ENCODE assay signal across 27 cellular contexts in the genomic region with DNA sequence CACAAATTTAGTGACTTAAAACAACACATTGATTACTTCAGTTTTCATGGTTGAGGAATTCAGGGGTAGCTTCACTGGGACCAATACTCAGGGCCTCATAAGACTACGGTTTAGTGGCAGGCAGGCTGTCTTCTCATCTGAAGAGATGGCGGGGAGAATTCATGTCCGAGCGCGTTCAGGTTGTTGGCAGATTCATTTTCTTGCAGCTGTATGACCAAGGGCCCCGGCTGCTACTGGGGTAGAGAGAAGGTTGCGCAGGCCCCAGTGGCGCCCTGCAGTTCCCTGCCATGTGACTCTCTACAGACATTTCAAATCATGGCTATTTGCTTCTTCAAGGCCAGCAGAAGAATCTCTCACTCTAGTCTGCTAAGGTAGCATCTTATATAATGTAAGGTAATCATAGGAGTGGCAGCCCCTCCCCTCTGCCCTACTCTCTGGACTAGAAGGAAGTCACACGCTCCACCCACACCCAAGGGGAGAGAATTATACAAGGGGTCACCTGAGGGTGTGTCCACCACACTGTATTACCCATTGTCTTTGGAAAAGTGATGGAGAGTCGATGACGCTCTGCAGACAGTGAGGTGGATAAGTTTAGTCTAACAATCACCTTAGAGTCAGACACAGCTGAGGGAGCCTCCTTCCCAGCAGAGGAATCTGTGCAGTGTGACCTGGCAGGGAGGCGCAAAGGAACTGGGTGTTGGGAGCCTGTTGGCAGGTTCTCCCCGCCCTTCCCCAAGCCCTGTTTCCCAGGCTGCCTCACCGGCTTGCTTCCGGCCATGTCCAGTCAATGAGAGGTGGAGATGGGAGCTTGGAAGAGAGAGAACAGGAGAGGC. TPM values are rescaled to one million over a fixed set of nuclear protein-coding genes. Genes with fewer than 3 reads are reported as not detected.
A peak's percentile ranks its signal among the peaks of the same experiment; 100 is the strongest.
DNase-seq lines count a peak whose midpoint lies in the region; ATAC-seq, FAIRE-seq and TF ChIP-seq lines count a peak whose summit lies in the region.
"Had no signal": no experiment of that assay in that cellular context is flagged by ENCODE, and none has a peak within 500 bp of the region (broad histone marks: within the 10 kb centered on the region; RNA-seq: fewer than 3 reads in every experiment).

No MANE protein-coding gene starts in this region.

- H3K27ac ChIP-seq in mammary epithelial cell (ENCODE audit: insufficient read depth, low read depth, low read length) (no peak overlapping the region), H1 (ENCODE audit: low read depth, low read length) (no peak overlapping the region), layer of hippocampus (ENCODE audit: low read depth, low read length) (peak overlapping the region; percentile 22), substantia nigra (ENCODE audit: low read depth, low read length, poor library complexity, severe bottlenecking) (peak overlapping the region; percentile 35)
- H3K27ac ChIP-seq: breast epithelium, psoas muscle, SJSA1, thyroid gland had no signal

- H3K36me3 ChIP-seq in mammary epithelial cell (ENCODE audit: insufficient read depth, low read length) (no peaks in the 10 kb centered on the region), H1 (ENCODE audit: control insufficient read depth in 2 of 4, insufficient read depth in 4 of 4, low read length in 3 of 4) (no peaks in the 10 kb centered on the region)
- H3K36me3 ChIP-seq: breast epithelium, SJSA1, thyroid gland had no signal

- H4K20me1 ChIP-seq in mammary epithelial cell (ENCODE audit: insufficient read depth, low read length) (no peaks in the 10 kb centered on the region), H1 (replicated peaks in 1 of 2; ENCODE audit: control insufficient read depth in 1 of 2, insufficient read depth in 2 of 2, low read length in 2 of 2) (no peaks in the 10 kb centered on the region)

- H4K8ac ChIP-seq in H1 (ENCODE audit: extremely low read depth, insufficient read depth, low read length) = no peak overlapping the region; the same call in 1 of the 2 replicates

- no peaks in the 10 kb centered on the region for H3K23me2 ChIP-seq in H1 (ENCODE audit: low read depth, low read length)

- DNase-seq in mammary epithelial cell = no peak
- no peak for DNase-seq in MCF 10A (ENCODE audit: unreplicated experiment)
- no peak for DNase-seq in H1 (ENCODE audit: low read depth in 1 of 2, low spot score in 2 of 2)
- no peak for DNase-seq in substantia nigra (lab: John Stamatoyannopoulos, UW)
- DNase-seq in activated T-cell treated with anti-CD3 and anti-CD28 coated beads, Interleukin-2, amount 50 U/mL, for 4 hours = no peak
- DNase-seq in HCEC 1CT = no peak
- no peak for DNase-seq in foreskin fibroblast
- DNase-seq: activated CD4-positive, alpha-beta T cell treated with anti-CD3 and anti-CD28 coated beads, Interleukin-2, amount 50 U/mL, for 4 hours; CD8-positive, alpha-beta memory T cell; glutamatergic neuron; H7; NCI-H1092 treated with DMSO at 0.1 percent for 48 hours; NCI-H187; NCI-H748 treated with DMSO at 0.1 percent for 48 hours; nucleus accumbens; psoas muscle; stimulated activated naive CD4-positive, alpha-beta T cell treated with Interleukin-2 at 50 U/mL for 16 hours; thyroid gland had no signal

- H4K91ac ChIP-seq in H1 (replicated peaks; ENCODE audit: insufficient read length, low read length) = no peak overlapping the region

- peaks cover 4% of the 10 kb centered on the region for H3K4me1 Mint-ChIP-seq in MCF 10A (ENCODE audit: insufficient read depth, unreplicated experiment)
- H3K4me1 Mint-ChIP-seq in activated T-cell treated with anti-CD3 and anti-CD28 coated beads, Interleukin-2, amount 50 U/mL, for 4 hours (ENCODE audit: low read depth) = peaks cover 2% of the 10 kb centered on the region

- H3K56ac ChIP-seq in H1 (replicated peaks; ENCODE audit: insufficient read length, low read depth, low read length) = no peak overlapping the region

- peak overlapping the region; percentile 48; the same call in 1 of the 2 replicates for H3K18ac ChIP-seq in H1 (ENCODE audit: extremely low read depth, low read length)

- no peak overlapping the region for H2BK12ac ChIP-seq in H1 (ENCODE audit: low read depth, low read length)

- H3K4me3 Mint-ChIP-seq in MCF 10A (ENCODE audit: unreplicated experiment) = no peak overlapping the region
- no peak overlapping the region for H3K4me3 Mint-ChIP-seq in activated T-cell treated with anti-CD3 and anti-CD28 coated beads, Interleukin-2, amount 50 U/mL, for 4 hours
- H3K4me3 Mint-ChIP-seq: B cell; CD8-positive, alpha-beta memory T cell had no signal

- H2BK15ac ChIP-seq in H1 (ENCODE audit: low read length) = no peak overlapping the region

- FAIRE-seq in H1 (lab: Jason Lieb, UNC) = no peak
- FAIRE-seq: A204.1, colon, GM12892, RCC 7860 had no signal

- no peaks in the 10 kb centered on the region for H3K27me3 Mint-ChIP-seq in MCF 10A (ENCODE audit: insufficient read depth, unreplicated experiment)
- peaks cover 8% of the 10 kb centered on the region for H3K27me3 Mint-ChIP-seq in activated T-cell treated with anti-CD3 and anti-CD28 coated beads, Interleukin-2, amount 50 U/mL, for 4 hours (ENCODE audit: low read depth)

- TF ChIP-seq CTCF in mammary epithelial cell (conservative IDR thresholded peaks at IDR 0.05 in 1 of 2, IDR thresholded peaks at IDR 0.05 in 1 of 2; ENCODE audit: extremely low read depth in 1 of 2, insufficient read depth in 1 of 2, low read depth in 1 of 2, low read length in 2 of 2) = no peak
- no peak for TF ChIP-seq CTCF in MCF 10A (IDR thresholded peaks at IDR 0.05; ENCODE audit: unreplicated experiment)
- no peak for TF ChIP-seq CTCF in H1 (IDR thresholded peaks at IDR 0.05; ENCODE audit: control extremely low read depth in 1 of 3, insufficient read depth in 1 of 3, low read depth in 1 of 3, low read length in 3 of 3)
- TF ChIP-seq CTCF in foreskin fibroblast (IDR thresholded peaks at IDR 0.05; ENCODE audit: low read depth, low read length) = no peak

- no peaks in the 10 kb centered on the region for H3K27me3 ChIP-seq in mammary epithelial cell (ENCODE audit: insufficient read depth, low read length)
- H3K27me3 ChIP-seq in H1 (replicated peaks in 1 of 4; ENCODE audit: control insufficient read depth in 3 of 4, extremely low read depth in 1 of 4, insufficient read depth in 3 of 4, low read length in 3 of 4) = no peaks in the 10 kb centered on the region
- H3K27me3 ChIP-seq in layer of hippocampus (ENCODE audit: control insufficient read depth, insufficient read depth, low read length) = no peaks in the 10 kb centered on the region
- H3K27me3 ChIP-seq: breast epithelium, SJSA1, thyroid gland had no signal

- TF ChIP-seq POLR2A in H1 (IDR thresholded peaks at IDR 0.05; ENCODE audit: control extremely low read depth in 1 of 2, low read depth in 2 of 2, low read length in 2 of 2) = no peak

- 0 out of 2 replicates have a peak overlapping the region, but pooled peaks have one; percentile 9 for H2BK20ac ChIP-seq in H1 (ENCODE audit: low read length)

- no peak for TF ChIP-seq EP300 in H1 (IDR thresholded peaks at IDR 0.05; ENCODE audit: borderline replicate concordance in 1 of 2, low read depth in 2 of 2, low read length in 2 of 2)

- H3K36me3 Mint-ChIP-seq in MCF 10A (ENCODE audit: insufficient read depth, unreplicated experiment) = no peaks in the 10 kb centered on the region
- no peaks in the 10 kb centered on the region for H3K36me3 Mint-ChIP-seq in activated T-cell treated with anti-CD3 and anti-CD28 coated beads, Interleukin-2, amount 50 U/mL, for 4 hours (ENCODE audit: insufficient read depth)
- H3K36me3 Mint-ChIP-seq: activated naive CD4-positive, alpha-beta T cell treated with anti-CD3 and anti-CD28 coated beads, Interleukin-2, amount 50 U/mL, for 72 hours; CD8-positive, alpha-beta memory T cell had no signal

- no peak for ATAC-seq in activated T-cell treated with anti-CD3 and anti-CD28 coated beads, Interleukin-2, amount 50 U/mL, for 4 hours
- ATAC-seq: activated naive CD4-positive, alpha-beta T cell treated with anti-CD3 and anti-CD28 coated beads, Interleukin-2, amount 50 U/mL, for 72 hours; psoas muscle had no signal

- BruUV-seq in mammary epithelial cell (replicated peaks; lab: Mats Ljungman, UMichigan) = no TSS peak
- BruUV-seq in MCF 10A (replicated peaks; lab: Mats Ljungman, UMichigan) = no TSS peak

- H3K4me3 ChIP-seq in mammary epithelial cell (replicated peaks in 1 of 3; ENCODE audit: insufficient read depth in 1 of 3, low read depth in 2 of 3, low read length in 3 of 3) (no peak overlapping the region), H1 (ENCODE audit: extremely low read depth in 1 of 4, insufficient read depth in 2 of 4, low read depth in 3 of 4, low read length in 4 of 4) (no peak overlapping the region), foreskin fibroblast (ENCODE audit: low read depth in 1 of 2, low read length in 2 of 2) (no peak overlapping the region)
- H3K4me3 ChIP-seq: breast epithelium, psoas muscle, SJSA1, thyroid gland had no signal

- POLR2A ChIA-PET in MCF 10A (lab: Yijun Ruan, JAX) = interaction anchor here (0.7 to 1.2 kb wide), 2 partner anchors 11 to 31 kb away, joined by 3 to 6 read pairs; no protein-coding TSS in a partner anchor
- POLR2A ChIA-PET in H1 (lab: Charles Lee; ENCODE audit: partially characterized antibody) = interaction anchor here (1.2 kb wide), 1 partner anchor 36 kb away, joined by 3 read pairs; a partner anchor contains a TSS

- no peak overlapping the region for H2AK5ac ChIP-seq in H1 (ENCODE audit: low read depth, low read length)

- no peaks in the 10 kb centered on the region for H3K79me2 ChIP-seq in mammary epithelial cell (ENCODE audit: insufficient read depth, low read length)
- H3K79me2 ChIP-seq in H1 (ENCODE audit: control insufficient read depth in 1 of 2, insufficient read depth in 2 of 2, low read length in 2 of 2) = no peaks in the 10 kb centered on the region

- CTCF ChIA-PET in mammary epithelial cell (lab: Charles Lee; ENCODE audit: low non-redundant PET) (no interaction called here), MCF 10A (lab: Yijun Ruan, JAX) (interaction anchor here (1.2 to 2.1 kb wide), 7 partner anchors 10 to 227 kb away, joined by 3 to 8 read pairs (median 4); no protein-coding TSS in a partner anchor), H1 (lab: Charles Lee; ENCODE audit: partially characterized antibody) (interaction anchor here (0.6 to 2.4 kb wide), 7 partner anchors 10 to 284 kb away, joined by 3 to 8 read pairs (median 3); no protein-coding TSS in a partner anchor)

- no peak overlapping the region for H3K27ac Mint-ChIP-seq in MCF 10A (ENCODE audit: low read depth, unreplicated experiment)
- H3K27ac Mint-ChIP-seq: activated naive CD4-positive, alpha-beta T cell treated with anti-CD3 and anti-CD28 coated beads, Interleukin-2, amount 50 U/mL, for 72 hours; B cell had no signal

- H4K5ac ChIP-seq in H1 (ENCODE audit: insufficient read length, low read depth, low read length) = no peak overlapping the region

- no peak overlapping the region for H3K9ac ChIP-seq in mammary epithelial cell (ENCODE audit: insufficient read depth, low read length)
- H3K9ac ChIP-seq in H1 (replicated peaks in 1 of 4; ENCODE audit: extremely low read depth in 1 of 4, low read depth in 3 of 4, low read length in 3 of 4) = no peak overlapping the region

- dilution Hi-C loops in mammary epithelial cell (cut with HindIII; ENCODE audit: low sequenced_read_pairs) = loop anchor here (5.0 kb wide), 2 partner anchors 37 to 93 kb away; no protein-coding TSS in a partner anchor

- no peak overlapping the region for H3K14ac ChIP-seq in H1 (ENCODE audit: insufficient read length)

- H2AFZ ChIP-seq in mammary epithelial cell (ENCODE audit: low read depth, low read length) = peak overlapping the region; percentile 57
- H2AFZ ChIP-seq in H1 (ENCODE audit: low read length) = no peak overlapping the region

- no peaks in the 10 kb centered on the region for H3K9me3 ChIP-seq in mammary epithelial cell (replicated peaks; ENCODE audit: insufficient read depth, low read length)
- H3K9me3 ChIP-seq in H1 (ENCODE audit: insufficient read depth in 2 of 2, low read depth in 1 of 2, low read length in 1 of 2) = no peaks in the 10 kb centered on the region
- H3K9me3 ChIP-seq: breast epithelium, psoas muscle, SJSA1, thyroid gland had no signal

- no peak for TF ChIP-seq RAD21 in H1 (IDR thresholded peaks at IDR 0.05 in 1 of 2, conservative IDR thresholded peaks at IDR 0.05 in 1 of 2; ENCODE audit: low read depth in 2 of 2, low read length in 2 of 2)

- in situ Hi-C loops in mammary epithelial cell (cut with MboI; ENCODE audit: low sequenced_read_pairs in 2 of 2) = no loop called here

- H3K4me1 ChIP-seq in mammary epithelial cell (ENCODE audit: insufficient read depth, low read length) (peaks cover 12% of the 10 kb centered on the region), H1 (replicated peaks in 1 of 4; ENCODE audit: control insufficient read depth in 3 of 4, insufficient read depth in 4 of 4, low read length in 3 of 4) (peaks cover 2 to 10% (median 8%) of the 10 kb centered on the region in 4 experiments; a peak in 6 of 7 replicates)
- H3K4me1 ChIP-seq: breast epithelium, SJSA1 had no signal

- no peak overlapping the region for H3K4ac ChIP-seq in H1 (replicated peaks; ENCODE audit: insufficient read length, low read depth, low read length)

- no peaks in the 10 kb centered on the region for H3K9me3 Mint-ChIP-seq in MCF 10A (ENCODE audit: unreplicated experiment)
- no peaks in the 10 kb centered on the region for H3K9me3 Mint-ChIP-seq in activated T-cell treated with anti-CD3 and anti-CD28 coated beads, Interleukin-2, amount 50 U/mL, for 4 hours
- H3K9me3 Mint-ChIP-seq: activated naive CD4-positive, alpha-beta T cell treated with anti-CD3 and anti-CD28 coated beads, Interleukin-2, amount 50 U/mL, for 72 hours; CD8-positive, alpha-beta memory T cell had no signal

- WGBS in mammary epithelial cell (ENCODE audit: low coverage, missing lambda C conversion rate) = 73% methylated on average over 9 of the region's 15 CpGs
- WGBS in H1 (ENCODE audit: extremely low coverage in 1 of 2, insufficient coverage in 1 of 2, insufficient read length in 1 of 2, insufficient replicate concordance in 2 of 2, low coverage in 1 of 2, low lambda C conversion rate in 2 of 2, missing lambda C conversion rate in 1 of 2), 2 experiments = 93% methylated on average over 15 of the region's 15 CpGs; no CpG with 5 or more reads in 1 of the 2 experiments

- H3K23ac ChIP-seq in H1 (ENCODE audit: insufficient read length) = no peak overlapping the region

- no peak overlapping the region for H2BK5ac ChIP-seq in H1 (ENCODE audit: low read depth, low read length)

- intact Hi-C loops in mammary epithelial cell (cut with micrococcal nuclease) = no loop called here
- intact Hi-C loops in MCF 10A (cut with micrococcal nuclease) = no loop called here

- H3K4me2 ChIP-seq in mammary epithelial cell (ENCODE audit: insufficient read depth, low read depth, low read length) (no peak overlapping the region), H1 (ENCODE audit: insufficient read depth in 1 of 2, low read depth in 2 of 2, low read length in 2 of 2) (no peak overlapping the region)

- H3K79me1 ChIP-seq in H1 (ENCODE audit: low read depth, low read length) = no peaks in the 10 kb centered on the region

- H2BK120ac ChIP-seq in H1 (replicated peaks; ENCODE audit: low read depth, low read length) = no peak overlapping the region

RNA-seq across cellular contexts. Expression of a gene that starts 35.7 kb away (rescaled TPM):
- total RNA-seq in mammary epithelial cell = 10 to 100 TPM; 52.4 to 56.5 TPM
- polyA plus RNA-seq in mammary epithelial cell = 42.5 TPM
- polyA minus RNA-seq in mammary epithelial cell = 20.1 TPM
- 55.8 and 56.7 TPM in 2 replicates for total RNA-seq in MCF 10A (2022)
- 35.7 and 39.7 TPM in 2 replicates for total RNA-seq in H1 (2021; fragmentation: NEBNext Ultra II Directional; extraction: Animal tissue kit (Norgen Biotek cat#: 25700))
- polyA plus RNA-seq in H1 (2011; rRNA removed) = 14.0 and 15.6 TPM in 2 replicates
- 24.9 TPM for polyA plus RNA-seq in H1 (2011; cell fraction: cytosol; rRNA removed)
- 15.6 TPM for polyA plus RNA-seq in H1 (2011; cell fraction: nucleus; rRNA removed)
- polyA plus RNA-seq in H1 (2012, experiment 1 of 2) = 17.3 to 25.7 TPM (median 20.8 TPM) in 4 replicates
- polyA plus RNA-seq in H1 (2012, experiment 2 of 2) = 1.4 TPM
- 19.0 TPM for polyA plus RNA-seq in H1 (2013, experiment 1 of 2)
- 18.0 TPM for polyA plus RNA-seq in H1 (2013, experiment 2 of 2)
- polyA minus RNA-seq in H1 (2011; rRNA and poly(A)+ RNA removed) = 25.4 and 53.1 TPM in 2 replicates
- 16.0 TPM for polyA minus RNA-seq in H1 (2011; cell fraction: cytosol; rRNA and poly(A)+ RNA removed)
- polyA minus RNA-seq in H1 (2011; cell fraction: nucleus; rRNA and poly(A)+ RNA removed) = 28.9 TPM
- total RNA-seq in activated T-cell treated with anti-CD3 and anti-CD28 coated beads, Interleukin-2, amount 50 U/mL, for 4 hours = 10 to 100 TPM; 11.0 to 14.0 (median 12.5) TPM

Comparison
In these comparisons a context has a peak if more than half of its experiments do, and no peak if none do; other contexts are left out.
1. H3K27ac ChIP-seq: peak in layer of hippocampus (single experiment) and substantia nigra (single experiment); none in mammary epithelial cell (single experiment) and H1 (single experiment).